In genomic region chr1:2555634-2556276, GRCh38 we compare ENCODE assay signal across 1 cellular context.
TF ChIP-seq lines count a peak whose summit lies in the region.

No MANE protein-coding gene starts in this region.

TF ChIP-seq in H1, 55 proteins besides CTCF, POLR2A, EP300 and RAD21:
- no peak for TF ChIP-seq EZH2 (IDR thresholded peaks at IDR 0.05; ENCODE audit: low read depth, low read length, severe bottlenecking)
- TF ChIP-seq CEBPB (IDR thresholded peaks at IDR 0.05; ENCODE audit: low read depth, low read length), result no peak
- TF ChIP-seq GABPA (IDR thresholded peaks at IDR 0.05; ENCODE audit: borderline replicate concordance, insufficient read depth, low read length), result no peak
- no peak for TF ChIP-seq EGR1 (IDR thresholded peaks at IDR 0.05; ENCODE audit: borderline replicate concordance, low read depth, low read length)
- no peak for TF ChIP-seq KDM4A (IDR thresholded peaks at IDR 0.05; ENCODE audit: low read depth, low read length, severe bottlenecking)
- TF ChIP-seq GTF2F1 (IDR thresholded peaks at IDR 0.05; ENCODE audit: borderline replicate concordance, low read depth, low read length), result no peak
- no peak for TF ChIP-seq JUN (IDR thresholded peaks at IDR 0.05; ENCODE audit: low read depth, low read length)
- TF ChIP-seq TEAD4 (IDR thresholded peaks at IDR 0.05; ENCODE audit: low read depth, low read length), result no peak
- no peak for TF ChIP-seq TCF12 (IDR thresholded peaks at IDR 0.05; ENCODE audit: low read depth, low read length)
- TF ChIP-seq BCL11A (IDR thresholded peaks at IDR 0.05; ENCODE audit: low read depth in 2 of 2, low read length in 2 of 2), result no peak
- TF ChIP-seq, protein P1, sequence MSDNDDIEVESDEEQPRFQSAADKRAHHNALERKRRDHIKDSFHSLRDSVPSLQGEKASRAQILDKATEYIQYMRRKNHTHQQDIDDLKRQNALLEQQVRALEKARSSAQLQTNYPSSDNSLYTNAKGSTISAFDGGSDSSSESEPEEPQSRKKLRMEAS (IDR thresholded peaks at IDR 0.05), result no peak
- TF ChIP-seq CHD2 (IDR thresholded peaks at IDR 0.05; ENCODE audit: low read length), result no peak
- no peak for TF ChIP-seq NRF1 (IDR thresholded peaks at IDR 0.05; ENCODE audit: low read depth, low read length)
- no peak for TF ChIP-seq SP1 (IDR thresholded peaks at IDR 0.05; ENCODE audit: low read depth, low read length)
- TF ChIP-seq CBX5 (IDR thresholded peaks at IDR 0.05; ENCODE audit: low read depth, low read length), result no peak
- no peak for TF ChIP-seq FOSL1 (IDR thresholded peaks at IDR 0.05; ENCODE audit: insufficient read depth, low read depth, low read length)
